Comparison of ENCODE assay signal across 8 cellular contexts in genomic region chr16:82229800-82230619, GRCh38. TPM values are rescaled to one million over a fixed set of nuclear protein-coding genes. Genes with fewer than 3 reads are reported as not detected.
DNase-seq lines count a peak whose midpoint lies in the region; ATAC-seq and TF ChIP-seq lines count a peak whose summit lies in the region.

No MANE protein-coding gene starts in this region.

- no peak overlapping the region for H4K5ac ChIP-seq in H9 (ENCODE audit: insufficient read length, low read depth, low read length)

- no peak for ATAC-seq in GM18511 (IDR thresholded peaks at IDR 0.05; ENCODE audit: unreplicated experiment)

- H3K14ac ChIP-seq in H9 (ENCODE audit: insufficient read depth, low read length) = no peak overlapping the region

- H3K9me3 ChIP-seq in H9 (ENCODE audit: control insufficient read depth, low read depth, low read length) (no peaks in the 10 kb centered on the region), endodermal cell (ENCODE audit: control insufficient read depth, low read length) (no peaks in the 10 kb centered on the region)

- H2BK15ac ChIP-seq in H9 (ENCODE audit: low read depth, low read length) = no peak overlapping the region

- no peaks in the 10 kb centered on the region for H4K20me1 ChIP-seq in H9 (ENCODE audit: control insufficient read depth, insufficient read depth, insufficient read length)

- no peaks in the 10 kb centered on the region for H3K27me3 ChIP-seq in H9 (ENCODE audit: insufficient read depth, low read length)
- H3K27me3 ChIP-seq in endodermal cell (ENCODE audit: control insufficient read depth, insufficient read depth, low read length, poor library complexity, severe bottlenecking) = peaks cover 46% of the 10 kb centered on the region

- H3K9ac ChIP-seq in H9 (ENCODE audit: extremely low read depth, insufficient read length, low read length) (no peak overlapping the region), endodermal cell (ENCODE audit: extremely low read depth, low read length, poor library complexity, severe bottlenecking) (no peak overlapping the region)

- H3K36me3 Mint-ChIP-seq in H9 (ENCODE audit: insufficient read depth in 1 of 3, low read depth in 3 of 3) (no peaks in the 10 kb centered on the region), endodermal cell (ENCODE audit: low read depth) (no peaks in the 10 kb centered on the region), mesothelial cell of epicardium (no peaks in the 10 kb centered on the region)

- no peak overlapping the region for H2BK20ac ChIP-seq in H9 (ENCODE audit: low read depth, low read length, poor library complexity, severe bottlenecking)

- H3K18ac ChIP-seq in H9 (ENCODE audit: insufficient read length, low read depth, low read length) = no peak overlapping the region

- no peak overlapping the region for H3K4me3 ChIP-seq in endodermal cell (ENCODE audit: low read length)

- H3K4ac ChIP-seq in H9 (ENCODE audit: low read depth, low read length) = no peak overlapping the region

- H3K23ac ChIP-seq in H9 (ENCODE audit: insufficient read length, low read depth, low read length) = no peak overlapping the region

- no peaks in the 10 kb centered on the region for H3K79me1 ChIP-seq in H9 (ENCODE audit: insufficient read depth, low read depth, low read length, poor library complexity, severe bottlenecking)

- H3K4me1 ChIP-seq in H9 (ENCODE audit: insufficient read depth, low read length) (no peaks in the 10 kb centered on the region), endodermal cell (ENCODE audit: control insufficient read depth, insufficient read depth, low read length) (no peaks in the 10 kb centered on the region)

- no peak overlapping the region for H4K91ac ChIP-seq in H9 (ENCODE audit: insufficient read length, low read depth, low read length)

- H2BK5ac ChIP-seq in H9 (ENCODE audit: insufficient read length, low read length) = no peak overlapping the region

- H3K79me2 ChIP-seq in H9 (ENCODE audit: insufficient read depth, low read length) = no peaks in the 10 kb centered on the region

- H3K4me1 Mint-ChIP-seq in H9 (peaks cover 11 to 17% of the 10 kb centered on the region in 2 experiments), endodermal cell (peaks cover 13% of the 10 kb centered on the region), mesothelial cell of epicardium (peaks cover 1% of the 10 kb centered on the region)

- H2BK120ac ChIP-seq in H9 (ENCODE audit: low read depth, low read length, poor library complexity, severe bottlenecking) = no peak overlapping the region

- H3K27ac ChIP-seq in H9 (ENCODE audit: insufficient read length, low read depth, low read length) (no peak overlapping the region), endodermal cell (ENCODE audit: low read depth, low read length) (no peak overlapping the region)

- H3K27me3 Mint-ChIP-seq in H9 (ENCODE audit: low read depth) (no peaks in the 10 kb centered on the region), endodermal cell (ENCODE audit: insufficient read depth) (peaks cover 51% of the 10 kb centered on the region), mesothelial cell of epicardium (ENCODE audit: low read depth) (peaks cover 42% of the 10 kb centered on the region)

- H3K4me2 ChIP-seq in H9 (ENCODE audit: insufficient read depth, insufficient read length, low read length) = no peak overlapping the region

- H3K27ac Mint-ChIP-seq in H9 = no peak overlapping the region; a peak in 1 of 7 replicates
- no peak overlapping the region for H3K27ac Mint-ChIP-seq in endodermal cell
- no peak overlapping the region for H3K27ac Mint-ChIP-seq in mesothelial cell of epicardium

- H3K4me3 Mint-ChIP-seq in H9 (no peak overlapping the region), endodermal cell (no peak overlapping the region), mesothelial cell of epicardium (no peak overlapping the region)

- no peak overlapping the region for H2AFZ ChIP-seq in H9 (ENCODE audit: low read length)

- DNase-seq in AML-193 (lab: John Stamatoyannopoulos, UW) (peak; percentile 24 to 29), H9 (peak; percentile 79), NCI-H748 treated with DMSO at 0.1 percent for 48 hours (lab: John Stamatoyannopoulos, UW) (peak; percentile 60), endodermal cell (peak; percentile 94), mesothelial cell of epicardium (ENCODE audit: low spot score in 2 of 2, unreplicated experiment in 2 of 2) (peak; percentile 73 to 81)
- peak; percentile 15 to 48 for DNase-seq in activated CD8-positive, alpha-beta memory T cell treated with anti-CD3 and anti-CD28 coated beads for 1 hour (ENCODE audit: extremely low read depth in 1 of 2, low read depth in 1 of 2)
- peak; percentile 27 to 29 for DNase-seq in stimulated activated CD8-positive, alpha-beta memory T cell treated with anti-CD3 and anti-CD28 coated beads, Interleukin-4, amount 100 ng/mL, for 1 hour (ENCODE audit: low read depth in 2 of 2, low spot score in 1 of 2)

- H3K9me3 Mint-ChIP-seq in H9 (no peaks in the 10 kb centered on the region), endodermal cell (no peaks in the 10 kb centered on the region), mesothelial cell of epicardium (no peaks in the 10 kb centered on the region)

- no peak overlapping the region for H2BK12ac ChIP-seq in H9 (ENCODE audit: insufficient read length, low read depth, low read length)

- no peak overlapping the region for H4K8ac ChIP-seq in H9 (replicated peaks; ENCODE audit: insufficient read length, low read depth, low read length)

- H2AK5ac ChIP-seq in H9 (ENCODE audit: insufficient read length, low read length) = no peak overlapping the region

- no peak overlapping the region for H3T11ph ChIP-seq in H9 (ENCODE audit: low read length)

- no peak overlapping the region for H3K56ac ChIP-seq in H9 (ENCODE audit: insufficient read length, low read depth, low read length)

- no CpG with 5 or more reads among the region's 6 CpGs for WGBS in H9 (ENCODE audit: extremely low coverage, insufficient read length, low lambda C conversion rate)
- WGBS in endodermal cell (ENCODE audit: insufficient coverage in 1 of 2, insufficient read length in 1 of 2), 2 experiments = 50 to 51% methylated on average over 5 to 6 of the region's 6 CpGs

- TF ChIP-seq CTCF in H9 (conservative IDR thresholded peaks at IDR 0.05) (peak; percentile 96), endodermal cell (conservative IDR thresholded peaks at IDR 0.05) (peak; percentile 98), mesothelial cell of epicardium (IDR thresholded peaks at IDR 0.05; ENCODE audit: unreplicated experiment) (peak; percentile 78)

- H3K36me3 ChIP-seq in endodermal cell (ENCODE audit: control insufficient read depth, insufficient read depth, low read length) = no peaks in the 10 kb centered on the region

- no peaks in the 10 kb centered on the region for H3K23me2 ChIP-seq in H9 (ENCODE audit: insufficient read length, low read depth, low read length, poor library complexity, severe bottlenecking)

RNA-seq across cellular contexts. Expression of gene MPHOSPH6, which starts 60.0 kb away (rescaled TPM):
- total RNA-seq in H9 (2021) (38.3 and 39.0 TPM in 2 replicates), endodermal cell (10 to 100 TPM; 38.6 to 39.1 TPM), mesothelial cell of epicardium (32.2 to 34.8 TPM (median 34.4 TPM) in 3 replicates)
- polyA plus RNA-seq in endodermal cell (2013, experiment 1 of 2) = 51.0 TPM
- 53.9 TPM for polyA plus RNA-seq in endodermal cell (2013, experiment 2 of 2)

Comparison
In these comparisons a context has a peak if more than half of its experiments do, and no peak if none do; other contexts are left out.
1. DNase-seq: peak in every context shown above with its lines; median percentile 94 in endodermal cell; 79 in H9; 77 in mesothelial cell of epicardium; 60 in NCI-H748 treated with DMSO at 0.1 percent for 48 hours; 32 in activated CD8-positive, alpha-beta memory T cell treated with anti-CD3 and anti-CD28 coated beads for 1 hour; 28 in stimulated activated CD8-positive, alpha-beta memory T cell treated with anti-CD3 and anti-CD28 coated beads, Interleukin-4, amount 100 ng/mL, for 1 hour; 26 in AML-193.